Comparison of ENCODE assay signal across 9 cellular contexts in the genomic region with DNA sequence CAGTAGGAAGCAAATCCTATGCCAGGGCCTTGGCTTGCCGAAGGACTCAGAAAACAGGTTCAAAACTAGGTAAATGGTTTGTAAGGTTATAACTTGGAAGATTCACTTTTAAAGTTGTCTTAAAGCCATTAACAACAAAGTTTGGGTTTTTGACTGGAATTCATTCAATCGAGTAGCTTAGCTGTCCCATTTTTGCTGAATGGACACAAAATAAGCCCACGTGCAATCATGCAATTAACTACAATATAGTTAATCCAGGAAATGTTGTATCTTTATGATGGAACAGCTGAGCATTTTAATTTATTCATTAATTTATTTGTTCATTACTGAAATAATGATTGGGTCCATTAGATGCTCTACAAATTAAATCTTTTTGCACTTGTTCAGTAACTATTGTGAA. TPM values are rescaled to one million over a fixed set of nuclear protein-coding genes. Genes with fewer than 3 reads are reported as not detected.
"Had no signal": no experiment of that assay in that cellular context is flagged by ENCODE, and none has a peak within 500 bp of the region (broad histone marks: within the 10 kb centered on the region; RNA-seq: fewer than 3 reads in every experiment).

No MANE protein-coding gene starts in this region.

- H3K4me3 ChIP-seq: GM12878 had no signal

- ATAC-seq: GM12878 had no signal

- FAIRE-seq: G401.6, GM12878, GM12891, GM12892, GM18507, GM19239 had no signal

- DNase-seq: GDM1, GF-D8 had no signal

RNA-seq across cellular contexts. Expression of a gene that starts 18.3 kb away (rescaled TPM):
- total RNA-seq: G401, GM12878 had no signal
- polyA plus RNA-seq: GM12878 had no signal
